In the genomic region with DNA sequence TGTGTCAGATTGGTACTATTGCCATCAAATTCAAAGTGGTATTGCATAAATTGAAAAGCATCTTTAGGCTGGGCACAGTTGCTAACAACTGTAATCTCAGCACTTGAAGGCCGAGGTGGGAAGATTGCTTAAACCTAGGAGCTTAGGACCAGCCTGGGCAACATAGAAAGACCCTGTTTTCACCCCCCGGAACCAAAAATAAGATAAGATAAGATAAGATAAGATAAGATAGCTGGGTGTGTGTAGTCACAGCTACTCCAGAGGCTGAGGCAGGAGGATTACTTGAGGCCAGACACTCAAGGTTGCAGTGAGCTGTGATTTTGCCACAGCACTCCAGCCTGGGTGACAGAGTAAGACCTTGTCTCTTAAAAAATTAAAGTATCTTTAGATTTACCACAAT, we compare ENCODE assay signal across 28 cellular contexts.
"Had no signal": no experiment of that assay in that cellular context is flagged by ENCODE, and none has a peak within 500 bp of the region (broad histone marks: within the 10 kb centered on the region; RNA-seq: fewer than 3 reads in every experiment).

No MANE protein-coding gene starts in this region.

- H3K27me3 Mint-ChIP-seq: stimulated activated naive B cell treated with anti-CD40 and anti-IgM and Interleukin-4, amounts not matched to agents 10 μg/mL and 1 μg/mL and 100 μg/mL, for 72 hours had no signal

- ATAC-seq: natural killer cell; psoas muscle; right cardiac atrium; right lobe of liver; stimulated activated effector memory CD8-positive, alpha-beta T cell treated with anti-CD3 and anti-CD28 coated beads, Interleukin-12 subunit alpha, Interleukin-12 subunit beta, amount 100 ng/mL, for 72 hours; stimulated activated naive B cell treated with anti-CD40 and anti-IgM and Interleukin-4, amounts not matched to agents 10 μg/mL and 1 μg/mL and 100 μg/mL, for 72 hours; upper lobe of right lung had no signal

- H3K9ac ChIP-seq: neural progenitor cell, parathyroid adenoma had no signal

- H3K4me1 ChIP-seq: parathyroid adenoma, psoas muscle, right lobe of liver, sigmoid colon, stomach, thyroid gland, tibial nerve, upper lobe of right lung, uterus had no signal

- H3K36me3 ChIP-seq: neural progenitor cell, ovary, right lobe of liver, sigmoid colon, stomach, thoracic aorta, thyroid gland, tibial nerve, upper lobe of right lung, uterus had no signal

- H3K4me3 Mint-ChIP-seq: natural killer cell; nephron; neural progenitor cell; stimulated activated effector memory CD8-positive, alpha-beta T cell treated with anti-CD3 and anti-CD28 coated beads, Interleukin-12 subunit alpha, Interleukin-12 subunit beta, amount 100 ng/mL, for 72 hours; stimulated activated naive B cell treated with anti-CD40 and anti-IgM and Interleukin-4, amounts not matched to agents 10 μg/mL and 1 μg/mL and 100 μg/mL, for 72 hours; stimulated activated naive CD8-positive, alpha-beta T cell treated with anti-CD3 and anti-CD28 coated beads, Interleukin-15, Interleukin-2, amounts not matched to agents 100 ng/mL and 50 ng/mL, for 24 hours; type B pancreatic cell had no signal

- DNase-seq: natural killer cell; occipital lobe; ovary; posterior cingulate gyrus; psoas muscle; right cardiac atrium; right lobe of liver; sigmoid colon; small intestine; stimulated activated CD4-positive, alpha-beta T cell treated with anti-CD3 and anti-CD28 coated beads, Interleukin-15, amount 100 ng/mL, for 24 hours; stimulated activated CD4-positive, alpha-beta T cell treated with anti-CD3 and anti-CD28 coated beads, Interleukin-2, amount 100 ng/mL, for 24 hours; stimulated activated CD4-positive, alpha-beta T cell treated with anti-CD3 and anti-CD28 coated beads, Interleukin-2, amount 100 ng/mL, for 48 hours; stimulated activated CD4-positive, alpha-beta T cell treated with anti-CD3 and anti-CD28 coated beads, Interleukin-4, amount 100 ng/mL, for 24 hours; stimulated activated naive B cell treated with anti-CD40 and anti-IgM and Interleukin-4, amounts not matched to agents 10 μg/mL and 1 μg/mL and 100 μg/mL, for 72 hours; stimulated activated naive CD4-positive, alpha-beta T cell treated with Interleukin-2 at 50 U/mL for 16 hours; stomach; thyroid gland; upper lobe of right lung; uterus had no signal

- H3K27ac Mint-ChIP-seq: natural killer cell; nephron; neural progenitor cell; progenitor cell of endocrine pancreas; stimulated activated effector memory CD8-positive, alpha-beta T cell treated with anti-CD3 and anti-CD28 coated beads, Interleukin-12 subunit alpha, Interleukin-12 subunit beta, amount 100 ng/mL, for 72 hours; stimulated activated naive B cell treated with anti-CD40 and anti-IgM and Interleukin-4, amounts not matched to agents 10 μg/mL and 1 μg/mL and 100 μg/mL, for 72 hours; stimulated activated naive CD8-positive, alpha-beta T cell treated with anti-CD3 and anti-CD28 coated beads, Interleukin-15, Interleukin-2, amounts not matched to agents 100 ng/mL and 50 ng/mL, for 24 hours; type B pancreatic cell had no signal

- H3K27me3 ChIP-seq: neural progenitor cell, ovary, right lobe of liver, sigmoid colon, stomach, thyroid gland, tibial nerve, uterus had no signal

- H3K9me3 ChIP-seq: ovary, psoas muscle, right lobe of liver, sigmoid colon, stomach, thoracic aorta, thyroid gland, upper lobe of right lung, uterus had no signal

- H3K4me2 ChIP-seq: neural progenitor cell had no signal

- H3K36me3 Mint-ChIP-seq: natural killer cell; neural progenitor cell; stimulated activated effector memory CD8-positive, alpha-beta T cell treated with anti-CD3 and anti-CD28 coated beads, Interleukin-12 subunit alpha, Interleukin-12 subunit beta, amount 100 ng/mL, for 72 hours; stimulated activated naive B cell treated with anti-CD40 and anti-IgM and Interleukin-4, amounts not matched to agents 10 μg/mL and 1 μg/mL and 100 μg/mL, for 72 hours had no signal

- H3K4me1 Mint-ChIP-seq: natural killer cell; nephron; neural progenitor cell; stimulated activated effector memory CD8-positive, alpha-beta T cell treated with anti-CD3 and anti-CD28 coated beads, Interleukin-12 subunit alpha, Interleukin-12 subunit beta, amount 100 ng/mL, for 72 hours; stimulated activated naive B cell treated with anti-CD40 and anti-IgM and Interleukin-4, amounts not matched to agents 10 μg/mL and 1 μg/mL and 100 μg/mL, for 72 hours had no signal

- H3K79me2 ChIP-seq: parathyroid adenoma had no signal

- H3K27ac ChIP-seq: neural progenitor cell, ovary, parathyroid adenoma, psoas muscle, right lobe of liver, sigmoid colon, stomach, thoracic aorta, thyroid gland, tibial nerve, upper lobe of right lung, uterus had no signal

- H3K4me3 ChIP-seq: neural progenitor cell, ovary, psoas muscle, right lobe of liver, sigmoid colon, stomach, thoracic aorta, thyroid gland, tibial nerve, upper lobe of right lung, uterus had no signal
